Comparison of ENCODE assay signal across 1 cellular context in genomic region chr10:132511092-132511491, GRCh38.
TF ChIP-seq lines count a peak whose summit lies in the region.

No MANE protein-coding gene starts in this region.

TF ChIP-seq in K562, 482 proteins besides CTCF, POLR2A, EP300 and RAD21:
- TF ChIP-seq VEZF1 (CRISPR knock-in tag; IDR thresholded peaks at IDR 0.05), result peak; percentile 26; the same call in 1 of the 2 replicates
- no peak for TF ChIP-seq NR4A1 (CRISPR knock-in tag; IDR thresholded peaks at IDR 0.05)
- peak; percentile 30; the same call in 1 of the 2 replicates for TF ChIP-seq NR4A1 (tag; IDR thresholded peaks at IDR 0.05)
- TF ChIP-seq TFAM (CRISPR knock-in tag; conservative IDR thresholded peaks at IDR 0.05), result no peak
- TF ChIP-seq CBFA2T3 (IDR thresholded peaks at IDR 0.05), result no peak
- no peak for TF ChIP-seq PATZ1 (CRISPR knock-in tag; IDR thresholded peaks at IDR 0.05; ENCODE audit: borderline replicate concordance)
- no peak for TF ChIP-seq FOXA3 (CRISPR knock-in tag; conservative IDR thresholded peaks at IDR 0.05 in 1 of 2, IDR thresholded peaks at IDR 0.05 in 1 of 2)
- TF ChIP-seq ZNF639 (CRISPR knock-in tag; conservative IDR thresholded peaks at IDR 0.05 in 1 of 2, IDR thresholded peaks at IDR 0.05 in 1 of 2), result no peak
- TF ChIP-seq TCFL5 (CRISPR knock-in tag; conservative IDR thresholded peaks at IDR 0.05), result no peak
- no peak for TF ChIP-seq KLF6 (CRISPR knock-in tag; IDR thresholded peaks at IDR 0.05; ENCODE audit: borderline replicate concordance)
- TF ChIP-seq ZNF436 (CRISPR knock-in tag; IDR thresholded peaks at IDR 0.05), result no peak
- TF ChIP-seq ZNF239 (CRISPR knock-in tag; IDR thresholded peaks at IDR 0.05), result no peak
- no peak for TF ChIP-seq PREB (CRISPR knock-in tag; IDR thresholded peaks at IDR 0.05)
- peak; percentile 47 for TF ChIP-seq RFX1 (IDR thresholded peaks at IDR 0.05)
- TF ChIP-seq CCAR2 (IDR thresholded peaks at IDR 0.05; ENCODE audit: low read depth, low read length), result no peak
- TF ChIP-seq ZNF282 (CRISPR knock-in tag; IDR thresholded peaks at IDR 0.05), result no peak
- TF ChIP-seq ID3 (CRISPR knock-in tag; IDR thresholded peaks at IDR 0.05), result no peak
- no peak for TF ChIP-seq ID3 (tag; IDR thresholded peaks at IDR 0.05)
- TF ChIP-seq SREBF2 (CRISPR knock-in tag; IDR thresholded peaks at IDR 0.05), result no peak
- no peak for TF ChIP-seq ZEB2 (IDR thresholded peaks at IDR 0.05)
- TF ChIP-seq RAD51 (IDR thresholded peaks at IDR 0.05; ENCODE audit: borderline replicate concordance, low read depth), result peak; percentile 35; the same call in 1 of the 2 replicates
- TF ChIP-seq NR2F6 (CRISPR knock-in tag; IDR thresholded peaks at IDR 0.05), result no peak
- no peak for TF ChIP-seq SREBF1 (IDR thresholded peaks at IDR 0.05; ENCODE audit: borderline replicate concordance, low read depth, low read length)
- TF ChIP-seq NR2C2 (CRISPR knock-in tag; IDR thresholded peaks at IDR 0.05), result no peak
- no peak for TF ChIP-seq NR2C2 (tag; IDR thresholded peaks at IDR 0.05)
- TF ChIP-seq MAZ (CRISPR knock-in tag; conservative IDR thresholded peaks at IDR 0.05 in 1 of 2, IDR thresholded peaks at IDR 0.05 in 1 of 2), result no peak
- TF ChIP-seq UBTF (IDR thresholded peaks at IDR 0.05; ENCODE audit: borderline replicate concordance in 1 of 2, low read depth in 2 of 2, low read length in 2 of 2), result no peak
- TF ChIP-seq USF1 (CRISPR knock-in tag; IDR thresholded peaks at IDR 0.05), result peak; percentile 72
- TF ChIP-seq HOMEZ (CRISPR knock-in tag; IDR thresholded peaks at IDR 0.05), result no peak
- no peak for TF ChIP-seq GTF2E2 (tag; IDR thresholded peaks at IDR 0.05)
- TF ChIP-seq ZNF274 (IDR thresholded peaks at IDR 0.05; ENCODE audit: borderline replicate concordance, low read depth, low read length), result no peak
- TF ChIP-seq PRDM10 (IDR thresholded peaks at IDR 0.05; ENCODE audit: partially characterized antibody), result peak; percentile 42
- TF ChIP-seq CREB5 (CRISPR knock-in tag; IDR thresholded peaks at IDR 0.05), result no peak
- TF ChIP-seq CBX1 (IDR thresholded peaks at IDR 0.05; ENCODE audit: low read depth), result no peak
- no peak for TF ChIP-seq KLF1 (tag; IDR thresholded peaks at IDR 0.05)
- TF ChIP-seq YBX1 (IDR thresholded peaks at IDR 0.05), result no peak
- peak; percentile 15; the same call in 1 of the 2 replicates for TF ChIP-seq USF2 (CRISPR knock-in tag; IDR thresholded peaks at IDR 0.05)
- no peak for TF ChIP-seq SRSF7 (optimal IDR thresholded peaks at IDR 0.05; ENCODE audit: low read depth, low read length)
- no peak for TF ChIP-seq ETS2 (tag; IDR thresholded peaks at IDR 0.05; ENCODE audit: borderline replicate concordance, poor library complexity, severe bottlenecking)
- TF ChIP-seq ZFP1 (CRISPR knock-in tag; IDR thresholded peaks at IDR 0.05), result no peak
- TF ChIP-seq ZNF24 (IDR thresholded peaks at IDR 0.05), result no peak
- no peak for TF ChIP-seq ZNF444 (CRISPR knock-in tag; IDR thresholded peaks at IDR 0.05)
- no peak for TF ChIP-seq XRCC3 (IDR thresholded peaks at IDR 0.05)
- no peak for TF ChIP-seq MECOM (CRISPR knock-in tag; IDR thresholded peaks at IDR 0.05)
- no peak for TF ChIP-seq PHTF2 (CRISPR knock-in tag; IDR thresholded peaks at IDR 0.05)
- TF ChIP-seq CBFA2T2 (conservative IDR thresholded peaks at IDR 0.05), result no peak
- no peak for TF ChIP-seq STAG1 (CRISPR knock-in tag; IDR thresholded peaks at IDR 0.05; ENCODE audit: borderline replicate concordance)
- no peak for TF ChIP-seq ZNF23 (CRISPR knock-in tag; IDR thresholded peaks at IDR 0.05)
- no peak for TF ChIP-seq PHF21A (IDR thresholded peaks at IDR 0.05; ENCODE audit: borderline replicate concordance, low read depth)
- peak in 1 of 3 experiments; percentile 8 for TF ChIP-seq YY1 (IDR thresholded peaks at IDR 0.05; ENCODE audit: borderline replicate concordance in 1 of 3, control insufficient read depth in 1 of 3, extremely low read depth in 1 of 3, insufficient read depth in 3 of 3, insufficient read length in 1 of 3, insufficient replicate concordance in 2 of 3, low read depth in 1 of 3, low read length in 2 of 3)
- TF ChIP-seq THRAP3 (IDR thresholded peaks at IDR 0.05; ENCODE audit: borderline replicate concordance), result no peak
